15 cellular contexts compared by ENCODE assay signal in genomic region chr9:127167560-127168326, GRCh38. TPM values are rescaled to one million over a fixed set of nuclear protein-coding genes. Genes with fewer than 3 reads are reported as not detected.
DNase-seq lines count a peak whose midpoint lies in the region; ATAC-seq and TF ChIP-seq lines count a peak whose summit lies in the region.
"Had no signal": no experiment of that assay in that cellular context is flagged by ENCODE, and none has a peak within 500 bp of the region (broad histone marks: within the 10 kb centered on the region; RNA-seq: fewer than 3 reads in every experiment).

No MANE protein-coding gene starts in this region.

- H2AK9ac ChIP-seq in IMR-90 (replicated peaks; ENCODE audit: low read depth, low read length, poor library complexity), result no peak overlapping the region

- no peak for TF ChIP-seq POLR2A in IMR-90 (IDR thresholded peaks at IDR 0.05; ENCODE audit: low read depth, low read length)

- WGBS in IMR-90 (ENCODE audit: extremely low coverage in 2 of 2, insufficient read length in 1 of 2), 2 experiments, result 92% methylated on average over 4 of the region's 11 CpGs; no CpG with 5 or more reads in 1 of the 2 experiments

- peak overlapping the region; percentile 66 to 97 (median 92); a peak in 21 of 22 replicates for H3K4me2 ChIP-seq in BLaER1 treated with 17β-estradiol and CSF1 and Interleukin-3, amounts not matched to agents 10 nM and 100 nM
- no peak overlapping the region for H3K4me2 ChIP-seq in IMR-90 (ENCODE audit: low read depth, low read length)

- TF ChIP-seq CTCF in IMR-90 (conservative IDR thresholded peaks at IDR 0.05; ENCODE audit: low read depth, low read length) (no peak), GM10266 (IDR thresholded peaks at IDR 0.05; ENCODE audit: control insufficient read depth, insufficient read depth, low read depth, missing control alignments) (no peak)

- no peak overlapping the region for H2BK120ac ChIP-seq in IMR-90 (ENCODE audit: low read depth, low read length)

- H4K91ac ChIP-seq in IMR-90 (ENCODE audit: insufficient read depth, low read depth, low read length), result no peak overlapping the region

- peaks cover 50 to 100% (median 87%) of the 10 kb centered on the region in 10 experiments for H3K4me1 ChIP-seq in BLaER1 treated with 17β-estradiol and CSF1 and Interleukin-3, amounts not matched to agents 10 nM and 100 nM
- peaks cover 7% of the 10 kb centered on the region for H3K4me1 ChIP-seq in IMR-90 (ENCODE audit: control insufficient read depth, insufficient read depth, low read length)

- H2AK5ac ChIP-seq in IMR-90 (ENCODE audit: low read depth, low read length), result peak overlapping the region; percentile 37; the same call in 1 of the 2 replicates

- no peaks in the 10 kb centered on the region for H3K9me3 ChIP-seq in BLaER1 treated with 17β-estradiol and CSF1 and Interleukin-3, amounts not matched to agents 10 nM and 100 nM (replicated peaks in 1 of 11)
- no peaks in the 10 kb centered on the region for H3K9me3 ChIP-seq in IMR-90 (ENCODE audit: control insufficient read depth, insufficient read depth, low read length)

- in situ Hi-C loops in IMR-90 (cut with MboI; ENCODE audit: low sequenced_read_pairs), result no loop called here

- no peak overlapping the region for H2BK15ac ChIP-seq in IMR-90 (ENCODE audit: low read depth, low read length)

- TF ChIP-seq RAD21 in IMR-90 (IDR thresholded peaks at IDR 0.05; ENCODE audit: low read length), result no peak

- no peak overlapping the region for H3K23ac ChIP-seq in IMR-90 (ENCODE audit: low read depth, low read length)

- H2BK20ac ChIP-seq in IMR-90 (ENCODE audit: low read depth, low read length), result no peak overlapping the region

- peak overlapping the region in 8 of 11 experiments; percentile 46 to 84 (median 72); a peak in 14 of 22 replicates for H3K9ac ChIP-seq in BLaER1 treated with 17β-estradiol and CSF1 and Interleukin-3, amounts not matched to agents 10 nM and 100 nM
- no peak overlapping the region for H3K9ac ChIP-seq in IMR-90 (ENCODE audit: low read depth, low read length)

- no peak overlapping the region for H3K27ac Mint-ChIP-seq in activated CD8-positive, alpha-beta memory T cell treated with anti-CD3 and anti-CD28 coated beads, Interleukin-2, amount 10 ng/mL, durations not matched to agents 7 days and 5 days
- no peak overlapping the region for H3K27ac Mint-ChIP-seq in natural killer cell treated with Interleukin-12 subunit alpha and Interleukin-12 subunit beta and Interleukin-15 and Interleukin-18, amount 100 ng/mL, for 72 hours

- peak overlapping the region in 3 of 10 experiments; percentile 13 to 39 (median 24); a peak in 1 of 20 replicates for H3K4me3 ChIP-seq in BLaER1 treated with 17β-estradiol and CSF1 and Interleukin-3, amounts not matched to agents 10 nM and 100 nM
- H3K4me3 ChIP-seq in IMR-90 (ENCODE audit: insufficient read depth, low read depth, low read length), result no peak overlapping the region

- H3K27ac ChIP-seq in BLaER1 treated with 17β-estradiol and CSF1 and Interleukin-3, amounts not matched to agents 10 nM and 100 nM, result peak overlapping the region in 8 of 11 experiments; percentile 74 to 98 (median 88); a peak in 16 of 22 replicates
- H3K27ac ChIP-seq in IMR-90 (ENCODE audit: insufficient read depth, low read length), result no peak overlapping the region

- no peaks in the 10 kb centered on the region for H3K27me3 Mint-ChIP-seq in activated CD8-positive, alpha-beta memory T cell treated with anti-CD3 and anti-CD28 coated beads, Interleukin-2, amount 10 ng/mL, durations not matched to agents 7 days and 5 days
- no peaks in the 10 kb centered on the region for H3K27me3 Mint-ChIP-seq in natural killer cell treated with Interleukin-12 subunit alpha and Interleukin-12 subunit beta and Interleukin-15 and Interleukin-18, amount 100 ng/mL, for 72 hours

- peaks cover 0 to 1% (median 0%) of the 10 kb centered on the region in 11 experiments; a peak in 1 of 22 replicates for H4K20me1 ChIP-seq in BLaER1 treated with 17β-estradiol and CSF1 and Interleukin-3, amounts not matched to agents 10 nM and 100 nM
- H4K20me1 ChIP-seq in IMR-90 (ENCODE audit: insufficient read depth, low read length), result no peaks in the 10 kb centered on the region

- H3K4me3 Mint-ChIP-seq in activated CD8-positive, alpha-beta memory T cell treated with anti-CD3 and anti-CD28 coated beads, Interleukin-2, amount 10 ng/mL, durations not matched to agents 7 days and 5 days, result no peak overlapping the region
- no peak overlapping the region for H3K4me3 Mint-ChIP-seq in natural killer cell treated with Interleukin-12 subunit alpha and Interleukin-12 subunit beta and Interleukin-15 and Interleukin-18, amount 100 ng/mL, for 72 hours
- H3K4me3 Mint-ChIP-seq: H9 had no signal

- no peak overlapping the region for H2BK5ac ChIP-seq in IMR-90 (ENCODE audit: low read depth, low read length, poor library complexity, severe bottlenecking)

- H3K4me1 Mint-ChIP-seq in activated CD8-positive, alpha-beta memory T cell treated with anti-CD3 and anti-CD28 coated beads, Interleukin-2, amount 10 ng/mL, durations not matched to agents 7 days and 5 days, result peaks cover 14% of the 10 kb centered on the region
- H3K4me1 Mint-ChIP-seq in natural killer cell treated with Interleukin-12 subunit alpha and Interleukin-12 subunit beta and Interleukin-15 and Interleukin-18, amount 100 ng/mL, for 72 hours (ENCODE audit: low read depth in 2 of 2), result peaks cover 3 to 12% of the 10 kb centered on the region in 2 donors

- intact Hi-C loops in IMR-90 (cut with micrococcal nuclease), result no loop called here
- intact Hi-C loops in posterior vena cava (cut with DNase I), result no loop called here

- CTCF ChIA-PET in IMR-90 (lab: Yijun Ruan, JAX), result no interaction called here
- CTCF ChIA-PET in activated CD8-positive, alpha-beta memory T cell treated with anti-CD3 and anti-CD28 coated beads, Interleukin-2, amount 10 ng/mL, durations not matched to agents 7 days and 5 days (lab: Charles Lee), result interaction anchor here (0.6 to 1.6 kb wide), 2 partner anchors 21 to 31 kb away, joined by 3 to 4 read pairs; no protein-coding TSS in a partner anchor

- H3K56ac ChIP-seq in IMR-90 (ENCODE audit: extremely low read depth, insufficient read depth, low read length), result no peak overlapping the region

- no peaks in the 10 kb centered on the region for H3K36me3 Mint-ChIP-seq in activated CD8-positive, alpha-beta memory T cell treated with anti-CD3 and anti-CD28 coated beads, Interleukin-2, amount 10 ng/mL, durations not matched to agents 7 days and 5 days
- H3K36me3 Mint-ChIP-seq in natural killer cell treated with Interleukin-12 subunit alpha and Interleukin-12 subunit beta and Interleukin-15 and Interleukin-18, amount 100 ng/mL, for 72 hours, result no peaks in the 10 kb centered on the region

- H4K8ac ChIP-seq in IMR-90 (ENCODE audit: low read depth in 2 of 2, low read length in 2 of 2), result no peak overlapping the region

- ATAC-seq in IMR-90 (ENCODE audit: low read depth), result no peak
- no peak for ATAC-seq in activated CD8-positive, alpha-beta memory T cell treated with anti-CD3 and anti-CD28 coated beads, Interleukin-2, amount 10 ng/mL, durations not matched to agents 7 days and 5 days
- no peak for ATAC-seq in natural killer cell treated with Interleukin-12 subunit alpha and Interleukin-12 subunit beta and Interleukin-15 and Interleukin-18, amount 100 ng/mL, for 72 hours

- no peaks in the 10 kb centered on the region for H3K79me1 ChIP-seq in IMR-90 (ENCODE audit: low read depth in 1 of 2, low read length in 2 of 2)

- no peaks in the 10 kb centered on the region for H3K9me3 Mint-ChIP-seq in activated CD8-positive, alpha-beta memory T cell treated with anti-CD3 and anti-CD28 coated beads, Interleukin-2, amount 10 ng/mL, durations not matched to agents 7 days and 5 days (ENCODE audit: low read depth)
- H3K9me3 Mint-ChIP-seq in natural killer cell treated with Interleukin-12 subunit alpha and Interleukin-12 subunit beta and Interleukin-15 and Interleukin-18, amount 100 ng/mL, for 72 hours, result no peaks in the 10 kb centered on the region
- H3K9me3 Mint-ChIP-seq: H9 had no signal

- H3K27me3 ChIP-seq in BLaER1 treated with 17β-estradiol and CSF1 and Interleukin-3, amounts not matched to agents 10 nM and 100 nM, result peaks cover 0 to 23% (median 0%) of the 10 kb centered on the region in 11 experiments; a peak in 4 of 22 replicates
- H3K27me3 ChIP-seq in IMR-90 (ENCODE audit: control insufficient read depth, insufficient read depth, low read length), result no peaks in the 10 kb centered on the region

- H3K9me1 ChIP-seq in IMR-90 (ENCODE audit: insufficient read depth, low read length), result peaks cover 4% of the 10 kb centered on the region

- POLR2A ChIA-PET in IMR-90 (lab: Charles Lee; ENCODE audit: unreplicated experiment), result no interaction called here

- DNase-seq in IMR-90 (no peak), posterior vena cava (ENCODE audit: low spot score) (peak; percentile 50), GM10266 (ENCODE audit: extremely low spot score) (no peak), NCI-H510A (lab: John Stamatoyannopoulos, UW) (no peak), NCI-H524 treated with DMSO at 0.1 percent for 48 hours (lab: John Stamatoyannopoulos, UW) (no peak)
- peak; percentile 21 for DNase-seq in activated CD8-positive, alpha-beta memory T cell treated with anti-CD3 and anti-CD28 coated beads, Interleukin-2, amount 10 ng/mL, durations not matched to agents 7 days and 5 days
- no peak for DNase-seq in natural killer cell treated with Interleukin-12 subunit alpha and Interleukin-12 subunit beta and Interleukin-15 and Interleukin-18, amount 100 ng/mL, for 72 hours (ENCODE audit: low spot score)
- DNase-seq: COR-L47, DMS153, NCI-H1092, NCI-H146, NCI-H2081 had no signal

- no peaks in the 10 kb centered on the region for H3K36me3 ChIP-seq in BLaER1 treated with 17β-estradiol and CSF1 and Interleukin-3, amounts not matched to agents 10 nM and 100 nM
- no peaks in the 10 kb centered on the region for H3K36me3 ChIP-seq in IMR-90 (ENCODE audit: control insufficient read depth, insufficient read depth, low read length)

- no peak overlapping the region for H4K5ac ChIP-seq in IMR-90 (ENCODE audit: low read depth, low read length)

- H3K14ac ChIP-seq in IMR-90 (replicated peaks; ENCODE audit: low read depth, low read length), result no peak overlapping the region

- H2AFZ ChIP-seq in IMR-90 (replicated peaks; ENCODE audit: low read length, poor library complexity), result peak overlapping the region; percentile 43

- dilution Hi-C loops in IMR-90 (cut with HindIII; ENCODE audit: low sequenced_read_pairs, unreplicated experiment), result no loop called here

- no peak overlapping the region for H3K18ac ChIP-seq in IMR-90 (ENCODE audit: low read depth, low read length)

- BruUV-seq in IMR-90 (replicated peaks; lab: Mats Ljungman, UMichigan), result no TSS peak

- no peak overlapping the region for H3K4ac ChIP-seq in IMR-90 (ENCODE audit: low read depth, low read length)

RNA-seq across cellular contexts. Expression of gene ANGPTL2, which starts 45.3 kb away (rescaled TPM):
- total RNA-seq in IMR-90 (2012; rRNA removed) (9.5 and 14.7 TPM in 2 replicates), posterior vena cava (10 to 100 TPM; 45.7 to 55.9 TPM)
- polyA plus RNA-seq in IMR-90 (2012; rRNA removed), result 23.5 and 25.1 TPM in 2 replicates
- 17.2 and 30.6 TPM in 2 replicates for polyA plus RNA-seq in IMR-90 (2012; cell fraction: cytosol; rRNA removed)
- 24.7 and 29.8 TPM in 2 replicates for polyA plus RNA-seq in IMR-90 (2012; cell fraction: nucleus; rRNA removed; ENCODE audit: low replicate concordance)
- not detected for total RNA-seq in activated CD8-positive, alpha-beta memory T cell treated with anti-CD3 and anti-CD28 coated beads, Interleukin-2, amount 10 ng/mL, durations not matched to agents 7 days and 5 days
- total RNA-seq in natural killer cell treated with Interleukin-12 subunit alpha and Interleukin-12 subunit beta and Interleukin-15 and Interleukin-18, amount 100 ng/mL, for 72 hours, result not detected
- total RNA-seq: MCF 10A had no signal

Comparison
In these comparisons a context has a peak if more than half of its experiments do, and no peak if none do; other contexts are left out.
1. DNase-seq: peak in activated CD8-positive, alpha-beta memory T cell treated with anti-CD3 and anti-CD28 coated beads, Interleukin-2, amount 10 ng/mL, durations not matched to agents 7 days and 5 days (single experiment) and posterior vena cava (single experiment); none in IMR-90 (single experiment), natural killer cell treated with Interleukin-12 subunit alpha and Interleukin-12 subunit beta and Interleukin-15 and Interleukin-18, amount 100 ng/mL, for 72 hours (single experiment), GM10266 (single experiment), NCI-H510A (single experiment) and NCI-H524 treated with DMSO at 0.1 percent for 48 hours (single experiment).
2. RNA of gene ANGPTL2, which starts 45.3 kb away (total RNA-seq): 45.7 to 55.9 TPM in posterior vena cava and 9.5 to 14.7 TPM in IMR-90; not detected in activated CD8-positive, alpha-beta memory T cell treated with anti-CD3 and anti-CD28 coated beads, Interleukin-2, amount 10 ng/mL, durations not matched to agents 7 days and 5 days and not detected in natural killer cell treated with Interleukin-12 subunit alpha and Interleukin-12 subunit beta and Interleukin-15 and Interleukin-18, amount 100 ng/mL, for 72 hours; every median in the first group is over 10 times any median in the second.